Comparison of ENCODE assay signal across 1 cellular context in the genomic region with DNA sequence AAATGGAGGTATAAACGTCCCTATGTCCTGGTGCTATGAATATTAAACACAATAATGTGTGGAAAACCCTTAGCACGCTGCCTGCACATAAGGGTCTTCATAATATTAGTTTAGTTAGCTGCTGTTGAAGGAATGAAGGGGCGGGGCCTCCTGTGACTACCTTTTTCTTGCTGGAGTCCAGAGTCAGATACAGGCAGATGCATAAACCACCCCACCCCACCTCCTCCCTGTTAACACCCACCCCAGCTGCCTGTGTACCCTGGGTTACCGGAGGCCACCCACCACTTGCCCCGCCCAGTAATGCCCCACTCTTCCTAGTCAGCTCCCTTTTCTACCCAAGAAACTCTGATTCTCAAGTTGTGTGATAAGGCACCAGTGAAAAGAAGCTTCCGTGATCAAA.
TF ChIP-seq lines count a peak whose summit lies in the region.

No MANE protein-coding gene starts in this region.

TF ChIP-seq in K562, 482 proteins besides CTCF, POLR2A, EP300 and RAD21 (continued from another document):
- no peak for TF ChIP-seq U2AF1 (optimal IDR thresholded peaks at IDR 0.05; ENCODE audit: low read depth, low read length)
- TF ChIP-seq TRIM28 (IDR thresholded peaks at IDR 0.05): no peak
- TF ChIP-seq HDAC2 (IDR thresholded peaks at IDR 0.05): no peak
- TF ChIP-seq LARP7 (IDR thresholded peaks at IDR 0.05): no peak
- TF ChIP-seq IRF2 (CRISPR knock-in tag; IDR thresholded peaks at IDR 0.05): no peak
- no peak for TF ChIP-seq GABPB1 (CRISPR knock-in tag; IDR thresholded peaks at IDR 0.05)
- TF ChIP-seq ZNF24 (IDR thresholded peaks at IDR 0.05): no peak
- no peak for TF ChIP-seq ETV5 (CRISPR knock-in tag; IDR thresholded peaks at IDR 0.05; ENCODE audit: low read depth)
- TF ChIP-seq RBM39 (optimal IDR thresholded peaks at IDR 0.05; ENCODE audit: low read depth, low read length): no peak
- TF ChIP-seq CCNT2 (IDR thresholded peaks at IDR 0.05; ENCODE audit: borderline replicate concordance, extremely low read depth, insufficient read length, low read depth, low read length): no peak
- no peak for TF ChIP-seq PCBP2 (IDR thresholded peaks at IDR 0.05; ENCODE audit: low read depth, low read length, poor library complexity, severe bottlenecking)
TF ChIP-seq in K562: peak in this region for 0.
